Comparison of ENCODE assay signal across 11 cellular contexts in genomic region chr4:143355540-143356217, GRCh38. TPM values are rescaled to one million over a fixed set of nuclear protein-coding genes. Genes with fewer than 3 reads are reported as not detected.
A peak's percentile ranks its signal among the peaks of the same experiment; 100 is the strongest.
DNase-seq lines count a peak whose midpoint lies in the region; ATAC-seq, FAIRE-seq and TF ChIP-seq lines count a peak whose summit lies in the region.
"Had no signal": no experiment of that assay in that cellular context is flagged by ENCODE, and none has a peak within 500 bp of the region (broad histone marks: within the 10 kb centered on the region; RNA-seq: fewer than 3 reads in every experiment).

No MANE protein-coding gene starts in this region.

- H3K27me3 ChIP-seq in iPS-18a (ENCODE audit: control insufficient read depth, insufficient read depth, low read length), result no peaks in the 10 kb centered on the region

- peak overlapping the region; percentile 18 for H3K9ac ChIP-seq in iPS-18a (ENCODE audit: low read length)
- H3K9ac ChIP-seq in kidney (ENCODE audit: low read length in 2 of 2), result no peak overlapping the region

- FAIRE-seq in kidney (lab: Jason Lieb, UNC), result no peak
- FAIRE-seq: TTC549 had no signal

- H3K27ac ChIP-seq in angular gyrus (ENCODE audit: low read depth, low read length), result peak overlapping the region; percentile 64
- peak overlapping the region; percentile 61 for H3K27ac ChIP-seq in iPS-18a (ENCODE audit: low read length)
- H3K27ac ChIP-seq in kidney (ENCODE audit: low read depth in 2 of 2, low read length in 2 of 2), result peak overlapping the region in 1 of 2 donors; percentile 62
- H3K27ac ChIP-seq: HL-60 had no signal

- no peak for ATAC-seq in HG03025 (IDR thresholded peaks at IDR 0.05; ENCODE audit: low FRiP score, unreplicated experiment)

- intact Hi-C loops in kidney (cut with DNase I), result no loop called here

- peak; percentile 19 for DNase-seq in HCEC 1CT
- peak; percentile 58 for DNase-seq in superior temporal gyrus (ENCODE audit: extremely low spot score)
- DNase-seq in NOMO-1 treated with dmso at 0.1 percent for 144 hours (lab: John Stamatoyannopoulos, UW; ENCODE audit: unreplicated experiment), result no peak
- DNase-seq in dedifferentiated amniotic fluid mesenchymal stem cell (ENCODE audit: extremely low spot score), result no peak
- DNase-seq in kidney, result no peak
- DNase-seq: activated naive CD4-positive, alpha-beta T cell had no signal

- no peaks in the 10 kb centered on the region for H3K36me3 ChIP-seq in iPS-18a (ENCODE audit: control insufficient read depth, low read depth, low read length)
- no peaks in the 10 kb centered on the region for H3K36me3 ChIP-seq in kidney (ENCODE audit: control insufficient read depth in 1 of 2, insufficient read depth in 2 of 2, low read length in 2 of 2)

- peak overlapping the region; percentile 4 for H3K4me3 ChIP-seq in iPS-18a (ENCODE audit: low read length)
- H3K4me3 ChIP-seq in kidney (ENCODE audit: low read length in 2 of 2), result no peak overlapping the region

- H3K9me3 ChIP-seq in iPS-18a (ENCODE audit: control insufficient read depth, low read depth, low read length) (no peaks in the 10 kb centered on the region), kidney (ENCODE audit: control insufficient read depth in 1 of 2, low read length in 2 of 2) (no peaks in the 10 kb centered on the region)

- TF ChIP-seq CTCF in kidney (IDR thresholded peaks at IDR 0.05; ENCODE audit: borderline replicate concordance, extremely low read depth, insufficient read depth), result no peak

- H3K4me1 ChIP-seq in iPS-18a (ENCODE audit: control insufficient read depth, low read depth, low read length) (peaks cover 65% of the 10 kb centered on the region), kidney (ENCODE audit: control insufficient read depth in 1 of 2, insufficient read depth in 1 of 2, low read depth in 1 of 2, low read length in 2 of 2) (peaks cover 24 to 68% of the 10 kb centered on the region in 2 donors)

RNA-seq across cellular contexts. Expression of gene GAB1, which starts 19.0 kb away (rescaled TPM):
- 38.0 TPM for total RNA-seq in kidney
- polyA plus RNA-seq in kidney (ENCODE audit: insufficient read depth, low read depth, low replicate concordance), result 3.6 TPM

Comparison
In these comparisons a context has a peak if more than half of its experiments do, and no peak if none do; other contexts are left out.
1. DNase-seq: peak in HCEC 1CT (single experiment) and superior temporal gyrus (single experiment); none in NOMO-1 treated with dmso at 0.1 percent for 144 hours (single experiment), dedifferentiated amniotic fluid mesenchymal stem cell (single experiment) and kidney (single experiment).